In genomic region chr9:74821636-74822035, GRCh38 we compare ENCODE assay signal across 27 cellular contexts.
DNase-seq lines count a peak whose midpoint lies in the region; ATAC-seq and TF ChIP-seq lines count a peak whose summit lies in the region.
"Had no signal": no experiment of that assay in that cellular context is flagged by ENCODE, and none has a peak within 500 bp of the region (broad histone marks: within the 10 kb centered on the region; RNA-seq: fewer than 3 reads in every experiment).

No MANE protein-coding gene starts in this region.

- peaks cover 4% of the 10 kb centered on the region for H3K4me1 ChIP-seq in mucosa of descending colon (ENCODE audit: low read depth)
- H3K4me1 ChIP-seq: ascending aorta, BLaER1, lower lobe of right lung, neural progenitor cell, psoas muscle had no signal

- H3K27me3 ChIP-seq in dorsolateral prefrontal cortex = no peaks in the 10 kb centered on the region
- H3K27me3 ChIP-seq: ascending aorta, BLaER1, cardiac muscle cell, neural progenitor cell had no signal

- intact Hi-C loops in dorsolateral prefrontal cortex (cut with DNase I) (no loop called here), mucosa of descending colon (cut with DNase I, micrococcal nuclease) (no loop called here)

- ATAC-seq in mucosa of descending colon (no peak), HG03280 (IDR thresholded peaks at IDR 0.05; ENCODE audit: unreplicated experiment) (no peak), GM21737 (IDR thresholded peaks at IDR 0.05; ENCODE audit: unreplicated experiment) (no peak)
- ATAC-seq: effector memory CD8-positive, alpha-beta T cell; heart left ventricle; lower lobe of right lung; psoas muscle; WTC11 had no signal

- H3K36me3 ChIP-seq in mucosa of descending colon (ENCODE audit: low read depth) = no peaks in the 10 kb centered on the region
- H3K36me3 ChIP-seq: ascending aorta, BLaER1, cardiac muscle cell, heart left ventricle, lower lobe of right lung, neural progenitor cell had no signal

- peak overlapping the region in 48 of 59 donors; percentile 5 to 87 (median 71) for H3K27ac ChIP-seq in dorsolateral prefrontal cortex
- H3K27ac ChIP-seq: ascending aorta, BLaER1, cardiac muscle cell, heart left ventricle, lower lobe of right lung, neural progenitor cell, psoas muscle had no signal

- DNase-seq in M059J (ENCODE audit: low read depth) (peak; percentile 48), dorsolateral prefrontal cortex (peak; percentile 3 to 86 (median 70)), midbrain (lab: John Stamatoyannopoulos, UW) (peak; percentile 67), superior temporal gyrus (ENCODE audit: extremely low spot score) (peak; percentile 83), SHP77 (lab: John Stamatoyannopoulos, UW) (no peak), mucosa of descending colon (no peak)
- DNase-seq: activated CD4-positive, alpha-beta T cell treated with anti-CD3 and anti-CD28 coated beads, Interleukin-2, amount 10 ng/mL, durations not matched to agents 7 days and 5 days; activated effector memory CD4-positive, alpha-beta T cell treated with anti-CD3 and anti-CD28 coated beads, Interleukin-2, amount 50 U/mL, for 16 hours; activated T-cell treated with anti-CD3 and anti-CD28 coated beads, Interleukin-2, amount 50 U/mL, for 1 hour; COR-L47; cortex of kidney; DMS53; effector memory CD8-positive, alpha-beta T cell; heart left ventricle; lower lobe of right lung; NCI-H1694 treated with DMSO at 0.1 percent for 48 hours; NCI-H446 treated with DMSO at 0.1 percent for 48 hours; NCI-H82; psoas muscle; stimulated activated CD4-positive, alpha-beta T cell treated with anti-CD3 and anti-CD28 coated beads, Interleukin-4, amount 100 ng/mL, for 24 hours had no signal

- H3K4me3 ChIP-seq in dorsolateral prefrontal cortex (peak overlapping the region in 55 of 59 donors; percentile 7 to 69 (median 43)), mucosa of descending colon (no peak overlapping the region)
- H3K4me3 ChIP-seq: ascending aorta, BLaER1, cardiac muscle cell, heart left ventricle, lower lobe of right lung, neural progenitor cell, psoas muscle had no signal

- TF ChIP-seq CTCF in dorsolateral prefrontal cortex (IDR thresholded peaks at IDR 0.05 in 54 of 56, conservative IDR thresholded peaks at IDR 0.05 in 2 of 56; ENCODE audit: low read depth in 1 of 56, partially characterized antibody in 56 of 56) (peak in 4 of 56 donors; percentile 5 to 18 (median 14)), mucosa of descending colon (IDR thresholded peaks at IDR 0.05) (no peak)

- no peaks in the 10 kb centered on the region for H3K9me3 ChIP-seq in mucosa of descending colon
- H3K9me3 ChIP-seq: ascending aorta, BLaER1, heart left ventricle, lower lobe of right lung, psoas muscle had no signal

Comparison
In these comparisons a context has a peak if more than half of its experiments do, and no peak if none do; other contexts are left out.
1. DNase-seq: peak in M059J (single experiment), dorsolateral prefrontal cortex (10 of 10), midbrain (single experiment) and superior temporal gyrus (single experiment); none in SHP77 (0 of 2) and mucosa of descending colon (0 of 3).